Comparison of ENCODE assay signal across 23 cellular contexts in the genomic region with DNA sequence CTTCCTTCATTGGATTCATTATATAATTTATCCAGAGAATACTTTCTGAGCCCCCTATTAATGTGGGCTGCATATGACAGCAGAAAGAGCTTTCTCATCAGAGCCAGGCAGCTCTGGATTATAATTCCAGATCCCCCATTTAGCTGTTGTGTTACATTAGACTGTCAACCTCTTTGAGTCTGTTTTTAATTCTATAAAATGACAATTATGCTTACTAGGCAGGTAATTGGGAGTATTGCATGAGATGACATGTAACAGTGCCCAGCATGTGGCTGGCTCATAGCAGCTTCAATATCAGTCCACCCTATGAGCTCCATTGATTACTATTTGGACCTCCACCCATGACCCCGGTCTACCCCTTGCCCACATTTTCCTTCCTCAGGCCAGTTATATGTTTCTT. TPM values are rescaled to one million over a fixed set of nuclear protein-coding genes. Genes with fewer than 3 reads are reported as not detected.
DNase-seq lines count a peak whose midpoint lies in the region; ATAC-seq and TF ChIP-seq lines count a peak whose summit lies in the region.
"Had no signal": no experiment of that assay in that cellular context is flagged by ENCODE, and none has a peak within 500 bp of the region (broad histone marks: within the 10 kb centered on the region; RNA-seq: fewer than 3 reads in every experiment).

No MANE protein-coding gene starts in this region.

- ATAC-seq in HG03442 (IDR thresholded peaks at IDR 0.05; ENCODE audit: unreplicated experiment), result no peak
- ATAC-seq: A549, GM23338, T-cell had no signal

- peaks cover 93% of the 10 kb centered on the region for H3K4me1 ChIP-seq in BLaER1
- peaks cover 5% of the 10 kb centered on the region for H3K4me1 ChIP-seq in testis
- H3K4me1 ChIP-seq: HAP-1 had no signal

- intact Hi-C loops in testis (cut with DNase I; ENCODE audit: low total_unique reads), result no loop called here

- H3K36me3 ChIP-seq in BLaER1 (no peaks in the 10 kb centered on the region), KOPT-K1 (ENCODE audit: insufficient read depth, low read length) (peaks cover 26% of the 10 kb centered on the region), testis (ENCODE audit: low read depth, missing control alignments) (no peaks in the 10 kb centered on the region)
- H3K36me3 ChIP-seq: HAP-1 had no signal

- H3K4me1 Mint-ChIP-seq in brain (peaks cover 57% of the 10 kb centered on the region), osteocyte (ENCODE audit: unreplicated experiment) (peaks cover 53% of the 10 kb centered on the region)

- H3K4me3 ChIP-seq in BLaER1 (peak overlapping the region; percentile 11; the same call in 1 of the 2 replicates), testis (no peak overlapping the region)
- H3K4me3 ChIP-seq: A549, GM23338, HAP-1 had no signal

- TF ChIP-seq CTCF in brain (conservative IDR thresholded peaks at IDR 0.05) (no peak), osteocyte (IDR thresholded peaks at IDR 0.05) (no peak), testis (IDR thresholded peaks at IDR 0.05) (no peak)

- H3K9me3 Mint-ChIP-seq in brain (peaks cover 0 to 3% (median 0%) of the 10 kb centered on the region in 5 experiments), osteocyte (ENCODE audit: unreplicated experiment) (no peaks in the 10 kb centered on the region)
- H3K9me3 Mint-ChIP-seq: CD14-positive monocyte, GM23338, HFFc6, T-cell had no signal

- peak overlapping the region; percentile 73; the same call in 1 of the 2 replicates for H3K9ac ChIP-seq in BLaER1

- peak overlapping the region; percentile 95 for H3K27ac ChIP-seq in BLaER1
- H3K27ac ChIP-seq in KOPT-K1 (ENCODE audit: low read depth, low read length, poor library complexity, severe bottlenecking), result peak overlapping the region; percentile 84
- H3K27ac ChIP-seq in testis, result no peak overlapping the region
- H3K27ac ChIP-seq: HL-60 had no signal

- H3K27ac Mint-ChIP-seq in brain (peak overlapping the region; percentile 8 to 91 (median 32)), osteocyte (ENCODE audit: unreplicated experiment) (peak overlapping the region; percentile 72)
- H3K27ac Mint-ChIP-seq: GM23338, HFFc6, T-cell had no signal

- no peak for TF ChIP-seq POLR2A in testis (IDR thresholded peaks at IDR 0.05)

- DNase-seq in osteocyte (ENCODE audit: extremely low spot score, unreplicated experiment) (no peak), testis (no peak), NCI-H748 (lab: John Stamatoyannopoulos, UW; ENCODE audit: unreplicated experiment) (no peak)
- DNase-seq: AML-193, DMS153, HFFc6, Karpas-422, NCI-H1092 treated with DMSO at 0.1 percent for 48 hours, NCI-H1436, NCI-H187 treated with DMSO at 0.1 percent for 48 hours, NCI-H2107, NCI-H524, NCI-H774, T-cell had no signal

- peaks cover 6% of the 10 kb centered on the region for H3K27me3 Mint-ChIP-seq in brain
- no peaks in the 10 kb centered on the region for H3K27me3 Mint-ChIP-seq in osteocyte (ENCODE audit: unreplicated experiment)

- H3K4me3 Mint-ChIP-seq in brain (no peak overlapping the region), osteocyte (ENCODE audit: unreplicated experiment) (no peak overlapping the region)
- H3K4me3 Mint-ChIP-seq: GM23338, HFFc6, T-cell had no signal

- H3K4me2 ChIP-seq in BLaER1, result peak overlapping the region; percentile 91
- H3K4me2 ChIP-seq: A549, GM23338 had no signal

- H3K36me3 Mint-ChIP-seq in brain (no peaks in the 10 kb centered on the region), osteocyte (ENCODE audit: unreplicated experiment) (no peaks in the 10 kb centered on the region)
- H3K36me3 Mint-ChIP-seq: CD14-positive monocyte, T-cell had no signal

- no peaks in the 10 kb centered on the region for H3K27me3 ChIP-seq in BLaER1
- no peaks in the 10 kb centered on the region for H3K27me3 ChIP-seq in testis

- 96 to 100% methylated on average over 1 of the region's 1 CpG for WGBS in testis, 2 donors

- no peaks in the 10 kb centered on the region for H4K20me1 ChIP-seq in BLaER1

- H3K9me3 ChIP-seq in BLaER1 (no peaks in the 10 kb centered on the region), KOPT-K1 (ENCODE audit: insufficient read depth, low read length, poor library complexity, severe bottlenecking) (no peaks in the 10 kb centered on the region), testis (no peaks in the 10 kb centered on the region)
- H3K9me3 ChIP-seq: A549, HAP-1 had no signal

RNA-seq across cellular contexts. Expression of a gene that starts 49.6 kb away (rescaled TPM):
- 0.19 TPM for polyA plus RNA-seq in brain (ENCODE audit: insufficient read depth, low read depth, low replicate concordance)
- 6.0 and 6.6 TPM in 2 replicates for total RNA-seq in osteocyte
- total RNA-seq in testis, result 1 to 10 TPM; 1.6 to 1.8 TPM
- polyA plus RNA-seq in testis (ENCODE audit: insufficient read depth, low read depth, low replicate concordance), result 1.8 TPM
- total RNA-seq: GM23338, T-cell had no signal
- polyA plus RNA-seq: CD14-positive monocyte, GM23338 had no signal

Comparison
In these comparisons a context has a peak if more than half of its experiments do, and no peak if none do; other contexts are left out.
1. H3K27ac ChIP-seq: peak in BLaER1 (single experiment) and KOPT-K1 (single experiment); none in testis (0 of 2).